Comparison of ENCODE assay signal across 2 cellular contexts in the genomic region with DNA sequence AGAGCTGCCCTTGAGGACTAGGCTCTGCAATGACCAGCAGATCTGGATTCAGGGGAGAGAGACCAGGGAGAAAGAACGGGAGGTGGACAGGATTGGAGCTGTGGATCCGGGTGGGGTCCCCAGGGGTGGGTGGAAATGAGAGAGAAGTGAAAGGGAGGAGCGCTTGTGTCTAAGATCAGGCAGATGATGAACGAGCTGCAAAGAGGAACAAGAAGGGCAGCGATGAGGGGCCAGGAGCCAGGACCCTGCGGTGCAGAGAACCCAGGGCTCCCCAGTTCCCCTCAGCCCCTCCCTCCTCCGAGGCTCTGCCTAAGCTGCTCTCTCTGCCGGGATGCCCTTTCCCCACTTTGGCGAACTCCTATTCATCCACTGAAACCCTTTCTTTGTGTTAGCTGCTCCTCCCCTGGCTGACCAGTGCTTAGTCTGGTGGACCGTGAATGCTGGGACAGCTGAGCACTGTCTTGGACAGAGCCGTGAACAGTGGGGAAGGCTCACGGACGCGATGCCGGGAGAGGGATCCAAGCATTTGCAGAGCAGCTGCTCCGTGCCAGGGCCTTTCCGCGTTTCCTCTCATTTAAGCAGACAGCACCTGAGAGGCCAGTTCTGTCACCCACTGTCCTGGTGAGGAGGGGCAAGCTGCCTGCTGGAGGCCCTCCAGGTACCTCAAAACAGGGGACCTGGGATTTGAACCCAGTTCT.
TF ChIP-seq lines count a peak whose summit lies in the region.

No MANE protein-coding gene starts in this region.

TF ChIP-seq in HEK293, 187 proteins besides CTCF, POLR2A, EP300 and RAD21 (continued from another document):
- peak; percentile 72 for TF ChIP-seq ZFP3 (tag by site-specific recombination; IDR thresholded peaks at IDR 0.05; ENCODE audit: low read depth)

TF ChIP-seq in H1, 55 proteins besides CTCF, POLR2A, EP300 and RAD21 (continued from another document):
- TF ChIP-seq KDM1A (IDR thresholded peaks at IDR 0.05; ENCODE audit: borderline replicate concordance, low read length), result no peak
- TF ChIP-seq TAF7 (optimal IDR thresholded peaks at IDR 0.05; ENCODE audit: borderline replicate concordance, low read depth, low read length), result no peak
- TF ChIP-seq CHD1 (IDR thresholded peaks at IDR 0.05; ENCODE audit: low read depth, low read length), result no peak
- no peak for TF ChIP-seq BCL11A (IDR thresholded peaks at IDR 0.05; ENCODE audit: low read depth in 2 of 2, low read length in 2 of 2)
- no peak for TF ChIP-seq POLR2AphosphoS5 (IDR thresholded peaks at IDR 0.05; ENCODE audit: low read depth, low read length)
- TF ChIP-seq, protein P1, sequence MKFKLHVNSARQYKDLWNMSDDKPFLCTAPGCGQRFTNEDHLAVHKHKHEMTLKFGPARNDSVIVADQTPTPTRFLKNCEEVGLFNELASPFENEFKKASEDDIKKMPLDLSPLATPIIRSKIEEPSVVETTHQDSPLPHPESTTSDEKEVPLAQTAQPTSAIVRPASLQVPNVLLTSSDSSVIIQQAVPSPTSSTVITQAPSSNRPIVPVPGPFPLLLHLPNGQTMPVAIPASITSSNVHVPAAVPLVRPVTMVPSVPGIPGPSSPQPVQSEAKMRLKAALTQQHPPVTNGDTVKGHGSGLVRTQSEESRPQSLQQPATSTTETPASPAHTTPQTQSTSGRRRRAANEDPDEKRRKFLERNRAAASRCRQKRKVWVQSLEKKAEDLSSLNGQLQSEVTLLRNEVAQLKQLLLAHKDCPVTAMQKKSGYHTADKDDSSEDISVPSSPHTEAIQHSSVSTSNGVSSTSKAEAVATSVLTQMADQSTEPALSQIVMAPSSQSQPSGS (IDR thresholded peaks at IDR 0.05; ENCODE audit: low read length), result no peak
- no peak for TF ChIP-seq BACH1 (IDR thresholded peaks at IDR 0.05; ENCODE audit: low read length)
- no peak for TF ChIP-seq POU5F1 (IDR thresholded peaks at IDR 0.05; ENCODE audit: low read depth, low read length)
- TF ChIP-seq, protein P2, sequence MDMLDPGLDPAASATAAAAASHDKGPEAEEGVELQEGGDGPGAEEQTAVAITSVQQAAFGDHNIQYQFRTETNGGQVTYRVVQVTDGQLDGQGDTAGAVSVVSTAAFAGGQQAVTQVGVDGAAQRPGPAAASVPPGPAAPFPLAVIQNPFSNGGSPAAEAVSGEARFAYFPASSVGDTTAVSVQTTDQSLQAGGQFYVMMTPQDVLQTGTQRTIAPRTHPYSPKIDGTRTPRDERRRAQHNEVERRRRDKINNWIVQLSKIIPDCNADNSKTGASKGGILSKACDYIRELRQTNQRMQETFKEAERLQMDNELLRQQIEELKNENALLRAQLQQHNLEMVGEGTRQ (IDR thresholded peaks at IDR 0.05; ENCODE audit: low read length), result no peak
- no peak for TF ChIP-seq RNF2 (IDR thresholded peaks at IDR 0.05; ENCODE audit: borderline replicate concordance, low read depth, low read length, missing control alignments, poor library complexity, severe bottlenecking)
- TF ChIP-seq BRCA1 (IDR thresholded peaks at IDR 0.05; ENCODE audit: low read depth, low read length), result no peak
- TF ChIP-seq ZNF274 (IDR thresholded peaks at IDR 0.05; ENCODE audit: borderline replicate concordance, extremely low read depth, low read length), result no peak
- TF ChIP-seq, protein P3, sequence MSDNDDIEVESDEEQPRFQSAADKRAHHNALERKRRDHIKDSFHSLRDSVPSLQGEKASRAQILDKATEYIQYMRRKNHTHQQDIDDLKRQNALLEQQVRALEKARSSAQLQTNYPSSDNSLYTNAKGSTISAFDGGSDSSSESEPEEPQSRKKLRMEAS (IDR thresholded peaks at IDR 0.05), result no peak
- TF ChIP-seq GTF2F1 (IDR thresholded peaks at IDR 0.05; ENCODE audit: borderline replicate concordance, low read depth, low read length), result no peak
- TF ChIP-seq KDM4A (IDR thresholded peaks at IDR 0.05; ENCODE audit: low read depth, low read length, severe bottlenecking), result no peak
- TF ChIP-seq YY1 (IDR thresholded peaks at IDR 0.05; ENCODE audit: low read depth, low read length), result no peak
- no peak for TF ChIP-seq SP2 (IDR thresholded peaks at IDR 0.05; ENCODE audit: low read length)
- TF ChIP-seq KDM5A (IDR thresholded peaks at IDR 0.05; ENCODE audit: low read length), result no peak
